ENCODE assay signal across 9 cellular contexts in genomic region chr6:28137458-28138020, GRCh38. TPM values are rescaled to one million over a fixed set of nuclear protein-coding genes. Genes with fewer than 3 reads are reported as not detected.
DNase-seq lines count a peak whose midpoint lies in the region; ATAC-seq, FAIRE-seq and TF ChIP-seq lines count a peak whose summit lies in the region.
"Had no signal": no experiment of that assay in that cellular context is flagged by ENCODE, and none has a peak within 500 bp of the region (broad histone marks: within the 10 kb centered on the region; RNA-seq: fewer than 3 reads in every experiment).

No MANE protein-coding gene starts in this region.

- CTCF ChIA-PET in HCT116 (lab: Charles Lee) = no interaction called here
- CTCF ChIA-PET in PC-9 (lab: Charles Lee) = no interaction called here

- DNase-seq in EH (ENCODE audit: low read depth) (peak; percentile 59), HCT116 (ENCODE audit: low read depth, low spot score) (no peak), PC-9 (no peak), astrocyte of the spinal cord (ENCODE audit: low read depth, low spot score) (no peak), kidney (no peak), HPDE6-E6E7 (ENCODE audit: extremely low spot score) (no peak), urothelium cell line (ENCODE audit: low spot score) (no peak)
- DNase-seq in stimulated activated naive B cell treated with anti-CD40 and anti-IgM and Interleukin-4, amounts not matched to agents 10 μg/mL and 1 μg/mL and 100 μg/mL, for 72 hours = peak; percentile 47

- no peak for ATAC-seq in HCT116
- ATAC-seq in stimulated activated naive B cell treated with anti-CD40 and anti-IgM and Interleukin-4, amounts not matched to agents 10 μg/mL and 1 μg/mL and 100 μg/mL, for 72 hours (replicated peaks) = peak; percentile 80

- no peaks in the 10 kb centered on the region for H3K9me3 Mint-ChIP-seq in stimulated activated naive B cell treated with anti-CD40 and anti-IgM and Interleukin-4, amounts not matched to agents 10 μg/mL and 1 μg/mL and 100 μg/mL, for 72 hours

- POLR2A ChIA-PET in HCT116 (lab: Charles Lee) (interaction anchor here (1.2 kb wide), 1 partner anchor 13 kb away, joined by 4 read pairs; the partner anchor contains the start of gene ZSCAN16), PC-9 (lab: Charles Lee; ENCODE audit: unreplicated experiment) (interaction anchor here (0.5 to 0.7 kb wide), 2 partner anchors 22 to 246 kb away, joined by 5 to 7 read pairs; no protein-coding TSS in a partner anchor)

- peaks cover 11% of the 10 kb centered on the region in 2 donors for H3K36me3 Mint-ChIP-seq in stimulated activated naive B cell treated with anti-CD40 and anti-IgM and Interleukin-4, amounts not matched to agents 10 μg/mL and 1 μg/mL and 100 μg/mL, for 72 hours

- H3K27ac ChIP-seq in HCT116 (ENCODE audit: low read depth, low read length) (no peak overlapping the region), PC-9 (0 out of 2 replicates have a peak overlapping the region, but pooled peaks have one; percentile 17), kidney (ENCODE audit: low read depth in 2 of 2, low read length in 2 of 2) (peak overlapping the region; percentile 89 to 94)

- no peaks in the 10 kb centered on the region for H3K27me3 Mint-ChIP-seq in stimulated activated naive B cell treated with anti-CD40 and anti-IgM and Interleukin-4, amounts not matched to agents 10 μg/mL and 1 μg/mL and 100 μg/mL, for 72 hours

- peak overlapping the region; percentile 96 for H3K27ac Mint-ChIP-seq in stimulated activated naive B cell treated with anti-CD40 and anti-IgM and Interleukin-4, amounts not matched to agents 10 μg/mL and 1 μg/mL and 100 μg/mL, for 72 hours

- intact Hi-C loops in HCT116 (cut with micrococcal nuclease) (no loop called here), PC-9 (cut with micrococcal nuclease; ENCODE audit: unreplicated experiment) (loop anchor here (2.0 to 10.0 kb wide), 4 partner anchors 57 to 447 kb away; partner anchors contain the start of genes ZNF165, ZSCAN12 and ZSCAN9), kidney (cut with DNase I) (no loop called here)

- H2AFZ ChIP-seq in HCT116 (ENCODE audit: low read depth, low read length, poor library complexity, severe bottlenecking) (peak overlapping the region; percentile 82), PC-9 (peak overlapping the region; percentile 100)

- H3F3A ChIP-seq in PC-9 (ENCODE audit: insufficient read depth, low read depth) = peaks cover 9% of the 10 kb centered on the region; the same call in 1 of the 2 replicates

- no peak for TF ChIP-seq POLR2A in HCT116 (IDR thresholded peaks at IDR 0.05; ENCODE audit: borderline replicate concordance, extremely low read depth, insufficient read depth, insufficient read length)

- 0 out of 4 replicates have a peak, but pooled peaks cover 0 to 8% of the 10 kb centered on the region in 2 experiments for H3K36me3 ChIP-seq in HCT116 (ENCODE audit: control insufficient read depth in 1 of 2, insufficient read depth in 2 of 2, low read length in 2 of 2)
- H3K36me3 ChIP-seq in PC-9 (ENCODE audit: low read depth) = no peaks in the 10 kb centered on the region
- no peaks in the 10 kb centered on the region for H3K36me3 ChIP-seq in kidney (ENCODE audit: control insufficient read depth in 1 of 2, insufficient read depth in 2 of 2, low read length in 2 of 2)

- no peak for FAIRE-seq in kidney (lab: Jason Lieb, UNC)
- no peak for FAIRE-seq in urothelium cell line (lab: Jason Lieb, UNC)
- FAIRE-seq: TTC549 had no signal

- H3K27me3 ChIP-seq in HCT116 (ENCODE audit: insufficient read depth, low read length) = no peaks in the 10 kb centered on the region
- no peaks in the 10 kb centered on the region for H3K27me3 ChIP-seq in PC-9 (ENCODE audit: insufficient read depth, low read depth)

- H3K9me3 ChIP-seq in HCT116 (ENCODE audit: control insufficient read depth in 1 of 2, insufficient read depth in 1 of 2, low read depth in 1 of 2, low read length in 2 of 2) (no peaks in the 10 kb centered on the region), PC-9 (ENCODE audit: insufficient read depth, low read depth) (no peaks in the 10 kb centered on the region), kidney (ENCODE audit: control insufficient read depth in 1 of 2, low read length in 2 of 2) (no peaks in the 10 kb centered on the region)

- peak overlapping the region in 1 of 2 experiments; percentile 90; a peak in 1 of 4 replicates for H3K4me3 ChIP-seq in HCT116 (replicated peaks in 1 of 2; ENCODE audit: low read depth in 1 of 2, low read length in 2 of 2)
- peak overlapping the region; percentile 84 for H3K4me3 ChIP-seq in PC-9
- peak overlapping the region; percentile 84 for H3K4me3 ChIP-seq in astrocyte of the spinal cord (ENCODE audit: low read depth, low read length)
- peak overlapping the region; percentile 95 to 97 for H3K4me3 ChIP-seq in kidney (ENCODE audit: low read length in 2 of 2)

- H3K9me2 ChIP-seq in HCT116 (ENCODE audit: insufficient read depth) (no peaks in the 10 kb centered on the region), PC-9 (ENCODE audit: insufficient read depth) (no peaks in the 10 kb centered on the region)

- H3K4me1 ChIP-seq in HCT116 (ENCODE audit: control insufficient read depth in 1 of 2, insufficient read depth in 2 of 2, low read length in 2 of 2) (peaks cover 10 to 20% of the 10 kb centered on the region in 2 experiments), PC-9 (replicated peaks; ENCODE audit: insufficient read depth) (peaks cover 19% of the 10 kb centered on the region), kidney (ENCODE audit: control insufficient read depth in 1 of 2, insufficient read depth in 1 of 2, low read depth in 1 of 2, low read length in 2 of 2) (peaks cover 2 to 8% of the 10 kb centered on the region in 2 donors)

- H3K9ac ChIP-seq in HCT116 (ENCODE audit: low read length) (no peak overlapping the region), kidney (ENCODE audit: low read length in 2 of 2) (peak overlapping the region; percentile 77 to 86)

- RAD21 ChIA-PET in HCT116 (lab: Charles Lee; ENCODE audit: low non-redundant PET in 1 of 2, low total read pairs in 2 of 2, uncharacterized antibody in 2 of 2, unreplicated experiment in 2 of 2) = no interaction called here

- peak overlapping the region; percentile 94 to 99 for H3K4me3 Mint-ChIP-seq in stimulated activated naive B cell treated with anti-CD40 and anti-IgM and Interleukin-4, amounts not matched to agents 10 μg/mL and 1 μg/mL and 100 μg/mL, for 72 hours

- H3K79me2 ChIP-seq in HCT116 (ENCODE audit: insufficient read depth, low read length) (peaks cover 49% of the 10 kb centered on the region), PC-9 (ENCODE audit: low read depth) (peaks cover 23% of the 10 kb centered on the region)

- H4K20me1 ChIP-seq in HCT116 (ENCODE audit: insufficient read depth) (no peaks in the 10 kb centered on the region), PC-9 (ENCODE audit: insufficient read depth) (no peaks in the 10 kb centered on the region)

- no TSS peak for BruUV-seq in HCT116 (replicated peaks; lab: Mats Ljungman, UMichigan)
- no TSS peak for BruUV-seq in PC-9 (replicated peaks; lab: Mats Ljungman, UMichigan)

- no peak for TF ChIP-seq RAD21 in HCT116 (IDR thresholded peaks at IDR 0.05; ENCODE audit: low read depth)

- in situ Hi-C loops in astrocyte of the spinal cord (cut with HindIII; ENCODE audit: low sequenced_read_pairs) = no loop called here

- H3K4me1 Mint-ChIP-seq in stimulated activated naive B cell treated with anti-CD40 and anti-IgM and Interleukin-4, amounts not matched to agents 10 μg/mL and 1 μg/mL and 100 μg/mL, for 72 hours = peaks cover 31 to 61% of the 10 kb centered on the region in 2 donors

- H3K4me2 ChIP-seq in HCT116 (ENCODE audit: low read length) = peak overlapping the region; percentile 80
- H3K4me2 ChIP-seq in PC-9 = peak overlapping the region; percentile 91

- TF ChIP-seq CTCF in HCT116 (IDR thresholded peaks at IDR 0.05 in 2 of 3, conservative IDR thresholded peaks at IDR 0.05 in 1 of 3; ENCODE audit: borderline replicate concordance in 1 of 3, insufficient read depth in 1 of 3, low read depth in 2 of 3, low read length in 2 of 3) (no peak), PC-9 (conservative IDR thresholded peaks at IDR 0.05) (no peak), astrocyte of the spinal cord (IDR thresholded peaks at IDR 0.05; ENCODE audit: low read depth, low read length) (no peak), kidney (IDR thresholded peaks at IDR 0.05; ENCODE audit: borderline replicate concordance, extremely low read depth, insufficient read depth) (no peak)

TF ChIP-seq in HCT116, 20 proteins besides CTCF, POLR2A, EP300 and RAD21 (continues in another document):
- TF ChIP-seq ELF1 (IDR thresholded peaks at IDR 0.05; ENCODE audit: borderline replicate concordance, low read depth) (no peak), ZNF274 (IDR thresholded peaks at IDR 0.05; ENCODE audit: low read depth, low read length) (no peak), SP1 (IDR thresholded peaks at IDR 0.05; ENCODE audit: low read depth) (no peak)
- TF ChIP-seq, protein P1, sequence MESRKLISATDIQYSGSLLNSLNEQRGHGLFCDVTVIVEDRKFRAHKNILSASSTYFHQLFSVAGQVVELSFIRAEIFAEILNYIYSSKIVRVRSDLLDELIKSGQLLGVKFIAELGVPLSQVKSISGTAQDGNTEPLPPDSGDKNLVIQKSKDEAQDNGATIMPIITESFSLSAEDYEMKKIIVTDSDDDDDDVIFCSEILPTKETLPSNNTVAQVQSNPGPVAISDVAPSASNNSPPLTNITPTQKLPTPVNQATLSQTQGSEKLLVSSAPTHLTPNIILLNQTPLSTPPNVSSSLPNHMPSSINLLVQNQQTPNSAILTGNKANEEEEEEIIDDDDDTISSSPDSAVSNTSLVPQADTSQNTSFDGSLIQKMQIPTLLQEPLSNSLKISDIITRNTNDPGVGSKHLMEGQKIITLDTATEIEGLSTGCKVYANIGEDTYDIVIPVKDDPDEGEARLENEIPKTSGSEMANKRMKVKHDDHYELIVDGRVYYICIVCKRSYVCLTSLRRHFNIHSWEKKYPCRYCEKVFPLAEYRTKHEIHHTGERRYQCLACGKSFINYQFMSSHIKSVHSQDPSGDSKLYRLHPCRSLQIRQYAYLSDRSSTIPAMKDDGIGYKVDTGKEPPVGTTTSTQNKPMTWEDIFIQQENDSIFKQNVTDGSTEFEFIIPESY (IDR thresholded peaks at IDR 0.05; ENCODE audit: extremely low read depth, insufficient replicate concordance, low read length) = no peak

RNA-seq across cellular contexts. Expression of gene ZKSCAN8, which starts 4.1 kb away (rescaled TPM):
- 20.7 TPM for total RNA-seq in HCT116 (2021; ENCODE audit: unreplicated experiment)
- polyA plus RNA-seq in HCT116 (2012) = 8.4 and 10.2 TPM in 2 replicates
- 27.2 and 31.5 TPM in 2 replicates for total RNA-seq in PC-9 (2021)
- total RNA-seq in kidney = 26.4 TPM
- polyA plus RNA-seq in kidney (ENCODE audit: insufficient read depth, low read depth, low replicate concordance) = 3.5 TPM

RNA-seq across cellular contexts. Expression of gene ZSCAN16, which starts 13.1 kb away (rescaled TPM):
- 5.0 TPM for total RNA-seq in HCT116 (2021; ENCODE audit: unreplicated experiment)
- polyA plus RNA-seq in HCT116 (2012) = 4.0 and 7.8 TPM in 2 replicates
- 5.6 and 5.9 TPM in 2 replicates for total RNA-seq in PC-9 (2021)
- 6.1 TPM for total RNA-seq in kidney
- 6.8 TPM for polyA plus RNA-seq in kidney (ENCODE audit: insufficient read depth, low read depth, low replicate concordance)

RNA-seq across cellular contexts. Expression of gene ZNF165, which starts 57.2 kb away (rescaled TPM):
- total RNA-seq in HCT116 (2021; ENCODE audit: unreplicated experiment) (11.2 TPM), PC-9 (2021) (10.5 and 12.6 TPM in 2 replicates), kidney (3.6 TPM)
- 7.7 and 11.3 TPM in 2 replicates for polyA plus RNA-seq in HCT116 (2012)
- polyA plus RNA-seq in kidney (ENCODE audit: insufficient read depth, low read depth, low replicate concordance) = 3.0 TPM

Comparison
In these comparisons a context has a peak if more than half of its experiments do, and no peak if none do; other contexts are left out.
1. DNase-seq: peak in EH (single experiment) and stimulated activated naive B cell treated with anti-CD40 and anti-IgM and Interleukin-4, amounts not matched to agents 10 μg/mL and 1 μg/mL and 100 μg/mL, for 72 hours (single experiment); none in HCT116 (single experiment), PC-9 (0 of 2), astrocyte of the spinal cord (single experiment), kidney (single experiment), HPDE6-E6E7 (single experiment) and urothelium cell line (single experiment).